In genomic region chr11:64250875-64251721, GRCh38 we compare ENCODE assay signal across 8 cellular contexts. TPM values are rescaled to one million over a fixed set of nuclear protein-coding genes. Genes with fewer than 3 reads are reported as not detected.
DNase-seq lines count a peak whose midpoint lies in the region; ATAC-seq and TF ChIP-seq lines count a peak whose summit lies in the region.

TSS of gene PLCB3 (plus strand) at chr11:64251530. CDS start at chr11:64251650, 120 bp downstream.

- H3K9ac ChIP-seq in mucosa of rectum (ENCODE audit: low read depth in 1 of 2, low read length in 2 of 2), result peak within 1 kb of the TSS; percentile 84 to 93

- H3K27ac ChIP-seq in mucosa of rectum (ENCODE audit: low read depth in 2 of 2, low read length in 2 of 2), result peak within 1 kb of the TSS; percentile 85 to 86
- peak within 1 kb of the TSS; percentile 21 for H3K27ac ChIP-seq in substantia nigra (ENCODE audit: low read depth, low read length, poor library complexity, severe bottlenecking)

- H3K9me3 ChIP-seq in mucosa of rectum (ENCODE audit: control insufficient read depth in 2 of 2, low read length in 2 of 2), result no peaks in the 10 kb centered on the region

- H3K27me3 ChIP-seq in mucosa of rectum (ENCODE audit: control insufficient read depth in 2 of 2, insufficient read depth in 2 of 2, low read length in 2 of 2), result no peaks in the 10 kb centered on the region

- peaks cover 2% of the 10 kb centered on the region for H3K36me3 Mint-ChIP-seq in activated CD8-positive, alpha-beta memory T cell treated with anti-CD3 and anti-CD28 coated beads, Interleukin-2, amount 10 ng/mL, durations not matched to agents 7 days and 5 days

- peaks cover 16 to 17% of the 10 kb centered on the region in 2 donors for H3K36me3 ChIP-seq in mucosa of rectum (ENCODE audit: control insufficient read depth in 2 of 2, insufficient read depth in 2 of 2, low read length in 2 of 2)

- peaks cover 29% of the 10 kb centered on the region for H3K4me1 Mint-ChIP-seq in activated CD8-positive, alpha-beta memory T cell treated with anti-CD3 and anti-CD28 coated beads, Interleukin-2, amount 10 ng/mL, durations not matched to agents 7 days and 5 days

- H3K4me3 Mint-ChIP-seq in activated CD8-positive, alpha-beta memory T cell treated with anti-CD3 and anti-CD28 coated beads, Interleukin-2, amount 10 ng/mL, durations not matched to agents 7 days and 5 days, result peak within 1 kb of the TSS; percentile 89

- TF ChIP-seq CTCF in epithelial cell of esophagus (IDR thresholded peaks at IDR 0.05; ENCODE audit: insufficient read depth, low read depth, low read length, missing control alignments), result peak; percentile 31

- no peaks in the 10 kb centered on the region for H3K27me3 Mint-ChIP-seq in activated CD8-positive, alpha-beta memory T cell treated with anti-CD3 and anti-CD28 coated beads, Interleukin-2, amount 10 ng/mL, durations not matched to agents 7 days and 5 days

- peak within 1 kb of the TSS; percentile 90 for H3K4me3 ChIP-seq in epithelial cell of esophagus (ENCODE audit: low read length)
- H3K4me3 ChIP-seq in mucosa of rectum (ENCODE audit: low read length in 2 of 2), result peak within 1 kb of the TSS; percentile 81 to 85

- peaks cover 30% of the 10 kb centered on the region in 2 donors for H3K4me1 ChIP-seq in mucosa of rectum (ENCODE audit: control insufficient read depth in 2 of 2, insufficient read depth in 2 of 2, low read length in 2 of 2)

- no peaks in the 10 kb centered on the region for H3K9me3 Mint-ChIP-seq in activated CD8-positive, alpha-beta memory T cell treated with anti-CD3 and anti-CD28 coated beads, Interleukin-2, amount 10 ng/mL, durations not matched to agents 7 days and 5 days (ENCODE audit: low read depth)

- CTCF ChIA-PET in activated CD8-positive, alpha-beta memory T cell treated with anti-CD3 and anti-CD28 coated beads, Interleukin-2, amount 10 ng/mL, durations not matched to agents 7 days and 5 days (lab: Charles Lee), result interaction anchor here (0.8 to 12.3 kb wide), 19 partner anchors 9 to 81 kb away, joined by 3 to 146 read pairs (median 8); partner anchors contain the start of genes BAD, CATSPERZ, ESRRA and FERMT3

- peak; percentile 49 for DNase-seq in DMS79 (lab: John Stamatoyannopoulos, UW)
- DNase-seq in NCI-H2171 treated with DMSO at 0.1 percent for 48 hours (lab: John Stamatoyannopoulos, UW), result peak; percentile 53
- peak; percentile 68 for DNase-seq in activated CD8-positive, alpha-beta memory T cell treated with anti-CD3 and anti-CD28 coated beads, Interleukin-2, amount 10 ng/mL, durations not matched to agents 7 days and 5 days
- DNase-seq in epithelial cell of esophagus (ENCODE audit: low read depth), result peak; percentile 56
- peak in 35 of 49 donors; percentile 8 to 89 (median 42) for DNase-seq in substantia nigra (lab: John Stamatoyannopoulos, UW)
- no peak for DNase-seq in SHP77 treated with DMSO at 0.1 percent for 48 hours (lab: John Stamatoyannopoulos, UW)

- peak; percentile 32 for ATAC-seq in GM21619 (IDR thresholded peaks at IDR 0.05; ENCODE audit: unreplicated experiment)
- peak; percentile 71 for ATAC-seq in activated CD8-positive, alpha-beta memory T cell treated with anti-CD3 and anti-CD28 coated beads, Interleukin-2, amount 10 ng/mL, durations not matched to agents 7 days and 5 days

- peak within 1 kb of the TSS; percentile 72 for H3K27ac Mint-ChIP-seq in activated CD8-positive, alpha-beta memory T cell treated with anti-CD3 and anti-CD28 coated beads, Interleukin-2, amount 10 ng/mL, durations not matched to agents 7 days and 5 days

RNA-seq across cellular contexts. Expression of gene PLCB3, which starts in this region (rescaled TPM):
- total RNA-seq in activated CD8-positive, alpha-beta memory T cell treated with anti-CD3 and anti-CD28 coated beads, Interleukin-2, amount 10 ng/mL, durations not matched to agents 7 days and 5 days, result 10 to 100 TPM; 18.1 to 20.4 TPM
